Comparison of ENCODE assay signal across 14 cellular contexts in the genomic region with DNA sequence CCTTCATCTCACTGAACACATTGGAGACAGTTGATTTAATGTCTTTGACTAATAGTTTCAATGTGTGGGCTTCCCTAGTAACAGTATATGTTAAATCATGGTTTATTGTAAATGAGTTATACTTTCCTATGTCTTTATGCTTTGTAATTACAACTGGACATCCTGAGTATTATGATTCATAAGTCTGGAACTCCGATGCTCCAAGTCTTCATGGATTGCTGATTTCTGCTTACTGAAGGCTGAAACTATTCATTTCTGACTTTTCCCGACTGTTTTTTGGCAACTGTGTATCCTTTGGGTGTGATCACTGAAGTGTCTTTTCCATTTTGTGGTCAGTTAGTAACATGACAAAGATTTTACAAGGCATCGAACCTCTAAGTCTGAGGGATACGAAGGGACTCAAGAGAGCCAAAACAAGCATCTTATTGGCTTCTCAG. TPM values are rescaled to one million over a fixed set of nuclear protein-coding genes. Genes with fewer than 3 reads are reported as not detected.
DNase-seq lines count a peak whose midpoint lies in the region; ATAC-seq, FAIRE-seq and TF ChIP-seq lines count a peak whose summit lies in the region.
"Had no signal": no experiment of that assay in that cellular context is flagged by ENCODE, and none has a peak within 500 bp of the region (broad histone marks: within the 10 kb centered on the region; RNA-seq: fewer than 3 reads in every experiment).

No MANE protein-coding gene starts in this region.

- peaks cover 41 to 60% (median 44%) of the 10 kb centered on the region in 3 donors for H3K27me3 Mint-ChIP-seq in CD14-positive monocyte (ENCODE audit: low read depth in 3 of 3)

- no peak for ATAC-seq in HG03378 (IDR thresholded peaks at IDR 0.05; ENCODE audit: unreplicated experiment)

- peak overlapping the region; percentile 66 for H3K27ac ChIP-seq in epithelial cell of prostate
- H3K27ac ChIP-seq: HL-60, prostate gland had no signal

- peak; percentile 100 for FAIRE-seq in RCC 7860 (lab: Jason Lieb, UNC)
- FAIRE-seq: G401.6 had no signal

- TF ChIP-seq CTCF in retinal pigment epithelial cell (conservative IDR thresholded peaks at IDR 0.05; ENCODE audit: low read depth, low read length), result no peak
- TF ChIP-seq CTCF in CD14-positive monocyte (IDR thresholded peaks at IDR 0.05), result no peak

- H3K27ac Mint-ChIP-seq in CD14-positive monocyte, result peak overlapping the region in 1 of 7 donors; percentile 33

- H3K9me3 Mint-ChIP-seq in CD14-positive monocyte, result peaks cover 0 to 10% (median 3%) of the 10 kb centered on the region in 7 donors

- H3K4me3 ChIP-seq in retinal pigment epithelial cell (ENCODE audit: low read length), result no peak overlapping the region
- H3K4me3 ChIP-seq: prostate gland had no signal

- intact Hi-C loops in CD14-positive monocyte (cut with micrococcal nuclease), result no loop called here

- H3K4me1 Mint-ChIP-seq in CD14-positive monocyte, result peaks cover 8% of the 10 kb centered on the region

- H3K4me3 Mint-ChIP-seq in CD14-positive monocyte, result peak overlapping the region in 1 of 2 donors; percentile 44

- H3K36me3 Mint-ChIP-seq in CD14-positive monocyte, result no peaks in the 10 kb centered on the region

- DNase-seq in GM04503 (ENCODE audit: low read depth) (peak; percentile 99), RCC 7860 (ENCODE audit: low spot score) (peak; percentile 100), epithelial cell of prostate (ENCODE audit: low read depth, low spot score) (peak; percentile 22), retinal pigment epithelial cell (ENCODE audit: low read depth) (peak; percentile 46), COR-L47 (lab: John Stamatoyannopoulos, UW) (no peak), CD14-positive monocyte (ENCODE audit: low spot score) (no peak), NCI-H510A (lab: John Stamatoyannopoulos, UW) (no peak)
- DNase-seq: activated effector memory CD4-positive, alpha-beta T cell treated with anti-CD3 and anti-CD28 coated beads, Interleukin-2, amount 50 U/mL, for 16 hours; NCI-H1930; Right ventricle myocardium superior had no signal

RNA-seq across cellular contexts. Expression of a gene that starts 20.0 kb away (rescaled TPM):
- polyA plus RNA-seq in CD14-positive monocyte, result not detected

RNA-seq across cellular contexts. Expression of a gene that starts 59.0 kb away (rescaled TPM):
- 1 to 10 TPM in 1 of 2 donors, under 1 TPM in 1; 0.81 to 4.5 TPM for polyA plus RNA-seq in CD14-positive monocyte

Comparison
In these comparisons a context has a peak if more than half of its experiments do, and no peak if none do; other contexts are left out.
1. DNase-seq: peak in GM04503 (single experiment), RCC 7860 (single experiment), epithelial cell of prostate (single experiment) and retinal pigment epithelial cell (single experiment); none in COR-L47 (single experiment), CD14-positive monocyte (single experiment) and NCI-H510A (single experiment).